ENCODE assay signal across 27 cellular contexts in genomic region chr4:183284965-183285364, GRCh38. TPM values are rescaled to one million over a fixed set of nuclear protein-coding genes. Genes with fewer than 3 reads are reported as not detected.
DNase-seq lines count a peak whose midpoint lies in the region; ATAC-seq, FAIRE-seq and TF ChIP-seq lines count a peak whose summit lies in the region.
"Had no signal": no experiment of that assay in that cellular context is flagged by ENCODE, and none has a peak within 500 bp of the region (broad histone marks: within the 10 kb centered on the region; RNA-seq: fewer than 3 reads in every experiment).

No MANE protein-coding gene starts in this region.

- H3K4me3 ChIP-seq in AG10803 (ENCODE audit: low read length), result no peak overlapping the region
- H3K4me3 ChIP-seq in coronary artery, result no peak overlapping the region
- H3K4me3 ChIP-seq: GM12878, heart right ventricle, neural progenitor cell, prostate gland had no signal

- ATAC-seq in left lobe of liver, result peak; percentile 21
- no peak for ATAC-seq in GM18505 (IDR thresholded peaks at IDR 0.05; ENCODE audit: unreplicated experiment)
- ATAC-seq in HG02938 (IDR thresholded peaks at IDR 0.05; ENCODE audit: unreplicated experiment), result no peak
- ATAC-seq: activated CD8-positive, alpha-beta memory T cell treated with anti-CD3 and anti-CD28 coated beads, Interleukin-2, amount 10 ng/mL, durations not matched to agents 7 days and 5 days; activated naive CD4-positive, alpha-beta T cell treated with anti-CD3 and anti-CD28 coated beads, Interleukin-2, amount 50 U/mL, for 72 hours; CD8-positive, alpha-beta T cell; GM12878; heart right ventricle had no signal

- no peak overlapping the region for H3K27ac ChIP-seq in coronary artery
- H3K27ac ChIP-seq: heart right ventricle, neural progenitor cell, prostate gland had no signal

- peak; percentile 85 for FAIRE-seq in endometrium (lab: Jason Lieb, UNC)
- FAIRE-seq: GM12878, RCC 7860, urothelium cell line had no signal

- no peak for TF ChIP-seq POLR2A in GM18505 (IDR thresholded peaks at IDR 0.05; ENCODE audit: borderline replicate concordance, extremely low read depth, insufficient read depth, insufficient read length)

- no peak for TF ChIP-seq CTCF in AG10803 (conservative IDR thresholded peaks at IDR 0.05; ENCODE audit: low read length)
- TF ChIP-seq CTCF in coronary artery (IDR thresholded peaks at IDR 0.05), result no peak

- peak; percentile 87 for DNase-seq in AG10803 (ENCODE audit: low read depth)
- DNase-seq in M059J (ENCODE audit: low read depth), result peak; percentile 42
- no peak for DNase-seq in left lobe of liver (ENCODE audit: low spot score)
- no peak for DNase-seq in coronary artery (ENCODE audit: low spot score)
- no peak for DNase-seq in DMS114 treated with DMSO at 0.1 percent for 48 hours (lab: John Stamatoyannopoulos, UW; ENCODE audit: unreplicated experiment)
- DNase-seq: activated CD4-positive, alpha-beta T cell treated with anti-CD3 and anti-CD28 coated beads, Interleukin-2, amount 10 ng/mL, durations not matched to agents 7 days and 5 days; activated CD8-positive, alpha-beta memory T cell treated with anti-CD3 and anti-CD28 coated beads, Interleukin-2, amount 10 ng/mL, durations not matched to agents 7 days and 5 days; CD8-positive, alpha-beta T cell; endodermal cell; heart right ventricle; NCI-H1417 treated with DMSO at 0.1 percent for 48 hours; NCI-H510A; NK-92 treated with Interleukin-12 subunit alpha and Interleukin-12 subunit beta, amount 100 ng/mL, for 24 hours; stimulated activated CD4-positive, alpha-beta T cell treated with anti-CD3 and anti-CD28 coated beads, Interleukin-1b, Interleukin-23, amount 100 ng/mL, for 48 hours; T-helper 2 cell had no signal

RNA-seq across cellular contexts. Expression of gene CLDN22, which starts 35.1 kb away (rescaled TPM):
- 0.05 TPM in 1 of 2 replicates, not detected in the other for total RNA-seq in M059J (2014; rRNA removed; shearing (Covaris generic))
- not detected for total RNA-seq in left lobe of liver
- total RNA-seq: activated CD4-positive, alpha-beta T cell treated with anti-CD3 and anti-CD28 coated beads, Interleukin-2, amount 10 ng/mL, durations not matched to agents 7 days and 5 days; activated CD8-positive, alpha-beta memory T cell treated with anti-CD3 and anti-CD28 coated beads, Interleukin-2, amount 10 ng/mL, durations not matched to agents 7 days and 5 days; activated naive CD4-positive, alpha-beta T cell treated with anti-CD3 and anti-CD28 coated beads, Interleukin-2, amount 50 U/mL, for 72 hours; CD8-positive, alpha-beta T cell; GM12878; heart right ventricle; lower leg skin; MCF 10A; prostate gland; SK-MEL-5 had no signal

RNA-seq across cellular contexts. Expression of gene CLDN24, which starts 37.3 kb away (rescaled TPM):
- not detected in 2 replicates for total RNA-seq in M059J (2014; rRNA removed; shearing (Covaris generic))
- not detected for total RNA-seq in left lobe of liver
- total RNA-seq: activated CD4-positive, alpha-beta T cell treated with anti-CD3 and anti-CD28 coated beads, Interleukin-2, amount 10 ng/mL, durations not matched to agents 7 days and 5 days; activated CD8-positive, alpha-beta memory T cell treated with anti-CD3 and anti-CD28 coated beads, Interleukin-2, amount 10 ng/mL, durations not matched to agents 7 days and 5 days; activated naive CD4-positive, alpha-beta T cell treated with anti-CD3 and anti-CD28 coated beads, Interleukin-2, amount 50 U/mL, for 72 hours; CD8-positive, alpha-beta T cell; endodermal cell; GM12878; heart right ventricle; lower leg skin; MCF 10A; prostate gland; SK-MEL-5 had no signal

Comparison
In these comparisons a context has a peak if more than half of its experiments do, and no peak if none do; other contexts are left out.
1. DNase-seq: peak in AG10803 (single experiment) and M059J (single experiment); none in left lobe of liver (single experiment), coronary artery (single experiment) and DMS114 treated with DMSO at 0.1 percent for 48 hours (single experiment).